ENCODE assay signal across 15 cellular contexts in genomic region chr16:58586340-58587030, GRCh38.
"Had no signal": no experiment of that assay in that cellular context is flagged by ENCODE, and none has a peak within 500 bp of the region (broad histone marks: within the 10 kb centered on the region; RNA-seq: fewer than 3 reads in every experiment).

No MANE protein-coding gene starts in this region.

- ATAC-seq: activated CD4-positive, CD25-positive, alpha-beta regulatory T cell treated with anti-CD3 and anti-CD28 coated beads, Interleukin-2, amount 50 U/mL, for 24 hours; activated naive CD4-positive, alpha-beta T cell treated with anti-CD3 and anti-CD28 coated beads, Interleukin-2, amount 50 U/mL, for 72 hours; esophagus mucosa; left colon had no signal

- DNase-seq: central memory CD4-positive, alpha-beta T cell; colonic mucosa; left colon; midbrain; naive B cell; nucleus accumbens; stimulated activated CD4-positive, alpha-beta T cell treated with anti-CD3 and anti-CD28 coated beads, Interleukin-4, amount 100 ng/mL, for 24 hours; stimulated activated naive CD4-positive, alpha-beta T cell treated with Interleukin-2 at 50 U/mL for 16 hours; T1000; trophoblast cell had no signal

- H3K27me3 Mint-ChIP-seq: brain, naive B cell, progenitor cell of endocrine pancreas had no signal

- H3K27ac Mint-ChIP-seq: progenitor cell of endocrine pancreas had no signal

- H3K4me1 Mint-ChIP-seq: brain had no signal

- H3K9me3 Mint-ChIP-seq: activated naive CD4-positive, alpha-beta T cell treated with anti-CD3 and anti-CD28 coated beads, Interleukin-2, amount 50 U/mL, for 72 hours; brain; naive B cell had no signal

- H3K4me3 Mint-ChIP-seq: brain, naive B cell had no signal
